13 cellular contexts compared by ENCODE assay signal in the genomic region with DNA sequence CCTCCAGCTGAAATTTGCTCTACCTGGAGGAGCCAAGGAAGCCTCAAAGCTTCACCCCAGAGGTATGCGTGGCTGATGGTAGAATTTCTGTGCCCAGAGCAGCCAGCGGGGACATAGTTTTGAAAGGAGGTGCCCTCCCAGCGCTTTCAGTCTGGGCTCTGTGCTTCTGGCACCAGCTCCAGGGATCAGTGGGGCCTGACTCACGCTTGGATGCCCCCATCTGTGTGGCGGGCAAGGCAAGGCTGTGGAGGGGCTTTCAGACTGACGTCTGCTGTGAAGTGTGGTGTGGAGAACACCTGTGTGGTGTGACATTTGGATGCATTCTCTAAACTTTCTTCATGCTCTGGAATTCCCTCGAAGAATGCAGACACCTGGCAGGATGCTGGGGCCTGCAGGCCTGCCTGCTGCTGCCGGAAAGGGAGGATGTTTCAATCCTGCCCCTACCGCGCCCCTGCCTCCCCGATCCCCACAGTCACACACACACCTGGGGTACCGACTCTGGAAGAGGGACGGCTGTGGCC.
DNase-seq lines count a peak whose midpoint lies in the region; ATAC-seq and TF ChIP-seq lines count a peak whose summit lies in the region.
"Had no signal": no experiment of that assay in that cellular context is flagged by ENCODE, and none has a peak within 500 bp of the region (broad histone marks: within the 10 kb centered on the region; RNA-seq: fewer than 3 reads in every experiment).

No MANE protein-coding gene starts in this region.

- H3K4me3 ChIP-seq in SU-DHL-6 (ENCODE audit: insufficient read depth, low read length, poor library complexity, severe bottlenecking) (peak overlapping the region; percentile 9), gastroesophageal sphincter (no peak overlapping the region)
- H3K4me3 ChIP-seq: left ventricle myocardium inferior, SJCRH30 had no signal

- no peaks in the 10 kb centered on the region for H3K9me3 Mint-ChIP-seq in stimulated activated naive B cell treated with anti-CD40 and anti-IgM and Interleukin-4, amounts not matched to agents 10 μg/mL and 1 μg/mL and 100 μg/mL, for 72 hours

- 36% methylated on average over 7 of the region's 13 CpGs; no CpG with 5 or more reads in 1 of the 2 donors for WGBS in gastroesophageal sphincter (ENCODE audit: low coverage in 1 of 2), 2 donors

- peaks cover 0 to 3% of the 10 kb centered on the region in 2 donors for H3K36me3 Mint-ChIP-seq in stimulated activated naive B cell treated with anti-CD40 and anti-IgM and Interleukin-4, amounts not matched to agents 10 μg/mL and 1 μg/mL and 100 μg/mL, for 72 hours

- H3K9me2 ChIP-seq in SU-DHL-6 (replicated peaks; ENCODE audit: insufficient read depth, low read length), result no peaks in the 10 kb centered on the region

- no peak overlapping the region; the same call in 1 of the 2 replicates for H3K9ac ChIP-seq in SU-DHL-6 (ENCODE audit: low read length)

- no peak overlapping the region for H2AFZ ChIP-seq in SU-DHL-6 (ENCODE audit: low read depth, low read length, severe bottlenecking)

- TF ChIP-seq CTCF in SU-DHL-6 (IDR thresholded peaks at IDR 0.05; ENCODE audit: insufficient read depth, low read length, poor library complexity, severe bottlenecking) (no peak), gastroesophageal sphincter (IDR thresholded peaks at IDR 0.05) (no peak)

- no peak overlapping the region for H3K27ac Mint-ChIP-seq in stimulated activated naive B cell treated with anti-CD40 and anti-IgM and Interleukin-4, amounts not matched to agents 10 μg/mL and 1 μg/mL and 100 μg/mL, for 72 hours

- DNase-seq in stimulated activated naive B cell treated with anti-CD40 and anti-IgM and Interleukin-4, amounts not matched to agents 10 μg/mL and 1 μg/mL and 100 μg/mL, for 72 hours, result peak; percentile 35
- DNase-seq in NCI-H345 (lab: John Stamatoyannopoulos, UW), result no peak
- DNase-seq in medulla oblongata (ENCODE audit: extremely low spot score), result no peak
- DNase-seq: DMS53, left ventricle myocardium inferior, NCI-H146, SJCRH30, small intestine had no signal

- no peak for TF ChIP-seq EP300 in gastroesophageal sphincter (IDR thresholded peaks at IDR 0.05)

- no peaks in the 10 kb centered on the region for H4K20me1 ChIP-seq in SU-DHL-6 (ENCODE audit: low read depth, low read length)

- peak overlapping the region; percentile 43 for H3K4me2 ChIP-seq in SU-DHL-6 (ENCODE audit: low read depth, low read length, poor library complexity, severe bottlenecking)

- H3K4me3 Mint-ChIP-seq in stimulated activated naive B cell treated with anti-CD40 and anti-IgM and Interleukin-4, amounts not matched to agents 10 μg/mL and 1 μg/mL and 100 μg/mL, for 72 hours, result no peak overlapping the region

- no peaks in the 10 kb centered on the region for H3K79me2 ChIP-seq in SU-DHL-6 (ENCODE audit: insufficient read depth, low read length)

- H3K27ac ChIP-seq in SU-DHL-6 (ENCODE audit: low read depth, low read length) (peak overlapping the region; percentile 78), gastroesophageal sphincter (peak overlapping the region; percentile 44 to 86 (median 84))
- H3K27ac ChIP-seq: left ventricle myocardium inferior, SJCRH30 had no signal

- no peaks in the 10 kb centered on the region for H3K36me3 ChIP-seq in SU-DHL-6 (ENCODE audit: low read length)
- peaks cover 0 to 28% of the 10 kb centered on the region in 2 donors for H3K36me3 ChIP-seq in gastroesophageal sphincter
- H3K36me3 ChIP-seq: SJCRH30 had no signal

- peaks cover 18% of the 10 kb centered on the region for H3F3A ChIP-seq in SU-DHL-6 (ENCODE audit: insufficient read depth)

- no peaks in the 10 kb centered on the region for H3K27me3 ChIP-seq in SU-DHL-6 (ENCODE audit: low read length)
- H3K27me3 ChIP-seq in gastroesophageal sphincter, result no peaks in the 10 kb centered on the region
- H3K27me3 ChIP-seq: SJCRH30 had no signal

- peaks cover 0 to 40% (median 13%) of the 10 kb centered on the region in 3 donors for H3K4me1 ChIP-seq in gastroesophageal sphincter

- no peaks in the 10 kb centered on the region for H3K27me3 Mint-ChIP-seq in stimulated activated naive B cell treated with anti-CD40 and anti-IgM and Interleukin-4, amounts not matched to agents 10 μg/mL and 1 μg/mL and 100 μg/mL, for 72 hours

- TF ChIP-seq POLR2A in gastroesophageal sphincter (IDR thresholded peaks at IDR 0.05), result no peak

- H3K4me1 Mint-ChIP-seq in stimulated activated naive B cell treated with anti-CD40 and anti-IgM and Interleukin-4, amounts not matched to agents 10 μg/mL and 1 μg/mL and 100 μg/mL, for 72 hours, result peaks cover 15 to 24% of the 10 kb centered on the region in 2 donors

- peak; percentile 79 for ATAC-seq in GM18868 (IDR thresholded peaks at IDR 0.05; ENCODE audit: unreplicated experiment)
- peak; percentile 41 for ATAC-seq in gastroesophageal sphincter
- peak; percentile 87 to 93 for ATAC-seq in stimulated activated naive B cell treated with anti-CD40 and anti-IgM and Interleukin-4, amounts not matched to agents 10 μg/mL and 1 μg/mL and 100 μg/mL, for 72 hours (replicated peaks)
- ATAC-seq in HG03378 (IDR thresholded peaks at IDR 0.05; ENCODE audit: unreplicated experiment), result no peak
- ATAC-seq in HG03460 (IDR thresholded peaks at IDR 0.05; ENCODE audit: unreplicated experiment), result no peak

- H3K9me3 ChIP-seq in SU-DHL-6 (ENCODE audit: insufficient read depth, low read length), result no peaks in the 10 kb centered on the region
- no peaks in the 10 kb centered on the region for H3K9me3 ChIP-seq in gastroesophageal sphincter
- H3K9me3 ChIP-seq: left ventricle myocardium inferior, SJCRH30 had no signal

Comparison
In these comparisons a context has a peak if more than half of its experiments do, and no peak if none do; other contexts are left out.
1. ATAC-seq: peak in GM18868 (single experiment), gastroesophageal sphincter (single experiment) and stimulated activated naive B cell treated with anti-CD40 and anti-IgM and Interleukin-4, amounts not matched to agents 10 μg/mL and 1 μg/mL and 100 μg/mL, for 72 hours (2 of 2); none in HG03378 (single experiment) and HG03460 (single experiment).